In the genomic region with DNA sequence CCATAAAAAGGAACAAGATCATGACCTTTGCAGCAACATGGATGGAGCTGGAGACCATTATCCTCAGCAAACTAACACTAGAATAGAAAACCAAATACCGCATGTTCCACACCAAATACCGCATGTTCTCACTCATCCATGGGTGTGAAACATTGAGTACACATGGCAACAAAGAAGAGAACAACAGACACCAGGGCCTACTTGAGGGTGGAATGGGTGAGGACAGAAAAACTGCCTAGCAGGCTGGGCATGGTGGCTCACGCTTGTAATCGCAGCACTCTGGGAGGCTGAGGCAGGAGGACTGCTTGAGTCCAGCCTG, we compare ENCODE assay signal across 7 cellular contexts. TPM values are rescaled to one million over a fixed set of nuclear protein-coding genes. Genes with fewer than 3 reads are reported as not detected.
DNase-seq lines count a peak whose midpoint lies in the region; ATAC-seq and TF ChIP-seq lines count a peak whose summit lies in the region.
"Had no signal": no experiment of that assay in that cellular context is flagged by ENCODE, and none has a peak within 500 bp of the region (broad histone marks: within the 10 kb centered on the region; RNA-seq: fewer than 3 reads in every experiment).

No MANE protein-coding gene starts in this region.

- H4K20me1 ChIP-seq in BLaER1 (peaks cover 36% of the 10 kb centered on the region), OCI-LY1 (ENCODE audit: insufficient read depth, low read length) (no peaks in the 10 kb centered on the region)

- H3K4me2 ChIP-seq in BLaER1 (peak overlapping the region; percentile 97), OCI-LY1 (ENCODE audit: low read length) (peak overlapping the region; percentile 71)

- DNase-seq in lower lobe of right lung (no peak), dermis blood vessel endothelial cell (no peak), left colon (no peak)
- DNase-seq: hypothalamus had no signal

- H3K36me3 ChIP-seq in BLaER1: peaks cover 34% of the 10 kb centered on the region
- H3K36me3 ChIP-seq in OCI-LY1 (ENCODE audit: insufficient read depth, low read length): peaks cover 44% of the 10 kb centered on the region
- peaks cover 12% of the 10 kb centered on the region for H3K36me3 ChIP-seq in lower lobe of right lung

- H3K4me3 ChIP-seq in BLaER1 (peak overlapping the region; percentile 21), OCI-LY1 (ENCODE audit: low read depth, low read length, poor library complexity, severe bottlenecking) (no peak overlapping the region), lower lobe of right lung (no peak overlapping the region)

- H3K4me1 ChIP-seq in BLaER1 (peaks cover 100% of the 10 kb centered on the region), OCI-LY1 (ENCODE audit: insufficient read depth, low read length, severe bottlenecking) (peaks cover 93% of the 10 kb centered on the region), lower lobe of right lung (peaks cover 98% of the 10 kb centered on the region)

- H3F3A ChIP-seq in OCI-LY1 (ENCODE audit: insufficient read depth, low read length): peaks cover 15% of the 10 kb centered on the region

- peaks cover 19% of the 10 kb centered on the region; the same call in 1 of the 2 replicates for H3K79me2 ChIP-seq in OCI-LY1 (ENCODE audit: insufficient read depth, low read length)

- H3K9ac ChIP-seq in BLaER1: peak overlapping the region; percentile 80; the same call in 1 of the 2 replicates
- H3K9ac ChIP-seq in OCI-LY1 (ENCODE audit: low read length): no peak overlapping the region; the same call in 1 of the 2 replicates

- H3K9me3 ChIP-seq in BLaER1: no peaks in the 10 kb centered on the region
- H3K9me3 ChIP-seq in OCI-LY1 (ENCODE audit: low read length): no peaks in the 10 kb centered on the region
- H3K9me3 ChIP-seq in lower lobe of right lung: no peaks in the 10 kb centered on the region

- intact Hi-C loops in lower lobe of right lung (cut with DNase I): no loop called here
- intact Hi-C loops in left colon (cut with DNase I, micrococcal nuclease): no loop called here

- peak overlapping the region; percentile 92 for H3K27ac ChIP-seq in BLaER1
- H3K27ac ChIP-seq in OCI-LY1 (ENCODE audit: low read depth, low read length, poor library complexity, severe bottlenecking): peak overlapping the region; percentile 99
- H3K27ac ChIP-seq in lower lobe of right lung: peak overlapping the region; percentile 83

- no peak for TF ChIP-seq CTCF in OCI-LY1 (IDR thresholded peaks at IDR 0.05; ENCODE audit: low read length)
- no peak for TF ChIP-seq CTCF in lower lobe of right lung (IDR thresholded peaks at IDR 0.05)

- ATAC-seq in lower lobe of right lung (no peak), left colon (no peak), GM19397 (IDR thresholded peaks at IDR 0.05; ENCODE audit: unreplicated experiment) (no peak)

- no peaks in the 10 kb centered on the region for H3K9me2 ChIP-seq in OCI-LY1 (ENCODE audit: low read depth, low read length)

- H3K27me3 ChIP-seq in BLaER1: no peaks in the 10 kb centered on the region
- H3K27me3 ChIP-seq in OCI-LY1 (ENCODE audit: insufficient read depth, low read length): no peaks in the 10 kb centered on the region
- H3K27me3 ChIP-seq in lower lobe of right lung (ENCODE audit: low read depth): no peaks in the 10 kb centered on the region

- no peak overlapping the region for H2AFZ ChIP-seq in OCI-LY1 (ENCODE audit: low read length)

RNA-seq across cellular contexts. Expression of a gene that starts 12.3 kb away (rescaled TPM):
- 73.4 TPM for total RNA-seq in lower lobe of right lung
- total RNA-seq in dermis blood vessel endothelial cell: 75.9 and 125 TPM in 2 replicates
- 10 to 100 TPM; 76.1 to 91.5 TPM for total RNA-seq in left colon

RNA-seq across cellular contexts. Expression of a gene that starts 21.7 kb away (rescaled TPM):
- total RNA-seq in lower lobe of right lung: 16.3 TPM
- total RNA-seq in dermis blood vessel endothelial cell: 0.34 and 0.37 TPM in 2 replicates
- 10 to 100 TPM; 44.5 to 45.5 TPM for total RNA-seq in left colon

RNA-seq across cellular contexts. Expression of a gene that starts 50.9 kb away (rescaled TPM):
- total RNA-seq in lower lobe of right lung (21.7 TPM), dermis blood vessel endothelial cell (17.7 and 24.8 TPM in 2 replicates), left colon (10 to 100 TPM; 25.3 to 43.4 TPM)

RNA-seq across cellular contexts. Expression of a gene that starts 55.8 kb away (rescaled TPM):
- total RNA-seq in lower lobe of right lung: 22.7 TPM
- 20.1 and 38.7 TPM in 2 replicates for total RNA-seq in dermis blood vessel endothelial cell
- 10 to 100 TPM; 21.0 to 25.5 TPM for total RNA-seq in left colon

RNA-seq across cellular contexts. Expression of a gene that starts 58.4 kb away (rescaled TPM):
- total RNA-seq in lower lobe of right lung: 23.9 TPM
- total RNA-seq in dermis blood vessel endothelial cell: 14.1 and 15.0 TPM in 2 replicates
- 10 to 100 TPM; 25.1 to 39.6 TPM for total RNA-seq in left colon

Comparison
In these comparisons a context has a peak if more than half of its experiments do, and no peak if none do; other contexts are left out.
1. RNA of a gene that starts 21.7 kb away (total RNA-seq): 44.5 to 45.5 TPM in left colon and 16.3 TPM in lower lobe of right lung (single experiment); 0.34 to 0.37 TPM in dermis blood vessel endothelial cell; every median in the first group is over 10 times any median in the second.
2. Peak in every context shown above with its lines, with median percentiles within 50 percentile points of each other: H3K27ac ChIP-seq.